ENCODE assay signal across 8 cellular contexts in genomic region chr2:173354601-173355131, GRCh38. TPM values are rescaled to one million over a fixed set of nuclear protein-coding genes. Genes with fewer than 3 reads are reported as not detected.
DNase-seq lines count a peak whose midpoint lies in the region; ATAC-seq and TF ChIP-seq lines count a peak whose summit lies in the region.

Gene CDCA7, plus strand, starts transcription at chr2:173354872. Its CDS starts 92 bp downstream, at chr2:173354964.

- peaks cover 12% of the 10 kb centered on the region for H3K79me1 ChIP-seq in trophoblast cell (ENCODE audit: low read length)

- H4K8ac ChIP-seq in trophoblast cell (ENCODE audit: low read depth, low read length) = peak within 1 kb of the TSS; percentile 75

- H4K91ac ChIP-seq in trophoblast cell (ENCODE audit: low read depth, low read length) = peak within 1 kb of the TSS; percentile 93

- peak within 1 kb of the TSS; percentile 84 for H3K18ac ChIP-seq in trophoblast cell (ENCODE audit: low read length)

- H3K9me3 Mint-ChIP-seq in glutamatergic neuron (ENCODE audit: unreplicated experiment) = peaks cover 2% of the 10 kb centered on the region

- H3K36me3 Mint-ChIP-seq in glutamatergic neuron (ENCODE audit: unreplicated experiment) = no peaks in the 10 kb centered on the region

- DNase-seq in Jurkat, Clone E6-1 (ENCODE audit: low read depth, low spot score) = peak; percentile 71
- peak; percentile 86 for DNase-seq in RPMI8226
- peak; percentile 27 for DNase-seq in activated gamma-delta T cell treated with Interleukin-2 at 50 U/mL for 16 hours
- peak; percentile 84 for DNase-seq in glutamatergic neuron
- peak; percentile 77 to 82 for DNase-seq in trophoblast cell
- no peak for DNase-seq in cerebellar nuclear complex (lab: John Stamatoyannopoulos, UW)

- peak within 1 kb of the TSS; percentile 86 for H3K4me2 ChIP-seq in DOHH2 (ENCODE audit: low read length)
- peak within 1 kb of the TSS; percentile 90 for H3K4me2 ChIP-seq in trophoblast cell (ENCODE audit: low read length)

- H2AFZ ChIP-seq in trophoblast cell (ENCODE audit: insufficient read depth, low read length, poor library complexity) = peak within 1 kb of the TSS; percentile 88

- H3K9ac ChIP-seq in trophoblast cell (ENCODE audit: low read length) = peak within 1 kb of the TSS; percentile 87

- H3K9me2 ChIP-seq in DOHH2 (replicated peaks; ENCODE audit: control insufficient read depth, low read length) = no peaks in the 10 kb centered on the region

- peak within 1 kb of the TSS; percentile 30 for H3K4ac ChIP-seq in trophoblast cell (ENCODE audit: low read depth, low read length)

- no peak within 1 kb of the TSS for H2AK5ac ChIP-seq in trophoblast cell (ENCODE audit: low read length)

- H3K9me3 ChIP-seq in DOHH2 (ENCODE audit: control insufficient read depth, insufficient read depth, low read length) (no peaks in the 10 kb centered on the region), trophoblast cell (ENCODE audit: insufficient read depth, low read depth, low read length) (no peaks in the 10 kb centered on the region)

- H3K14ac ChIP-seq in trophoblast cell (ENCODE audit: low read length) = peak within 1 kb of the TSS; percentile 80

- H3K4me1 Mint-ChIP-seq in glutamatergic neuron (ENCODE audit: low read depth, unreplicated experiment) = no peaks in the 10 kb centered on the region

- H3K27me3 Mint-ChIP-seq in glutamatergic neuron (ENCODE audit: unreplicated experiment) = peaks cover 3% of the 10 kb centered on the region

- peak within 1 kb of the TSS; percentile 92 for H2BK120ac ChIP-seq in trophoblast cell (ENCODE audit: insufficient read depth, low read length, poor library complexity)

- H3K79me2 ChIP-seq in DOHH2 (ENCODE audit: control insufficient read depth, low read length) = peaks cover 75% of the 10 kb centered on the region
- peaks cover 12% of the 10 kb centered on the region for H3K79me2 ChIP-seq in trophoblast cell (ENCODE audit: control insufficient read depth, insufficient read depth, low read length, poor library complexity)

- peak within 1 kb of the TSS; percentile 93 for H3K4me3 ChIP-seq in DOHH2 (ENCODE audit: low read length)
- peak within 1 kb of the TSS; percentile 91 for H3K4me3 ChIP-seq in Jurkat, Clone E6-1 (ENCODE audit: low read length)
- peak within 1 kb of the TSS; percentile 94 for H3K4me3 ChIP-seq in trophoblast cell (ENCODE audit: low read depth, low read length)

- TF ChIP-seq CTCF in DOHH2 (IDR thresholded peaks at IDR 0.05; ENCODE audit: low read depth, low read length, poor library complexity, severe bottlenecking) (no peak), glutamatergic neuron (IDR thresholded peaks at IDR 0.05; ENCODE audit: partially characterized antibody, unreplicated experiment) (no peak)

- peak within 1 kb of the TSS; percentile 68 for H3K27ac Mint-ChIP-seq in glutamatergic neuron (ENCODE audit: unreplicated experiment)

- ATAC-seq in GM21717 (IDR thresholded peaks at IDR 0.05; ENCODE audit: unreplicated experiment) = peak; percentile 60

- H4K12ac ChIP-seq in trophoblast cell (ENCODE audit: low read depth, low read length) = peak within 1 kb of the TSS; percentile 67

- H3K4me3 Mint-ChIP-seq in glutamatergic neuron (ENCODE audit: unreplicated experiment) = peak within 1 kb of the TSS; percentile 93

- peaks cover 18% of the 10 kb centered on the region for H4K20me1 ChIP-seq in DOHH2 (ENCODE audit: control insufficient read depth, insufficient read depth, low read depth, low read length)

- peak within 1 kb of the TSS; percentile 46 for H2BK12ac ChIP-seq in trophoblast cell (ENCODE audit: low read length)

- peak within 1 kb of the TSS; percentile 2 for H3K23ac ChIP-seq in trophoblast cell (ENCODE audit: low read length)

- no CpG with 5 or more reads among the region's 48 CpGs for WGBS in trophoblast cell (ENCODE audit: extremely low coverage, insufficient coverage, insufficient read length)

- peaks cover 48% of the 10 kb centered on the region for H3K36me3 ChIP-seq in DOHH2 (ENCODE audit: control insufficient read depth, low read length)
- no peaks in the 10 kb centered on the region for H3K36me3 ChIP-seq in trophoblast cell (ENCODE audit: control insufficient read depth in 1 of 2, insufficient read depth in 2 of 2, low read length in 2 of 2)

- H2BK5ac ChIP-seq in trophoblast cell (ENCODE audit: low read depth, low read length, poor library complexity) = peak within 1 kb of the TSS; percentile 98

- H3K27ac ChIP-seq in DOHH2 (ENCODE audit: low read depth, low read length) (peak within 1 kb of the TSS; percentile 93), trophoblast cell (ENCODE audit: low read depth, low read length) (peak within 1 kb of the TSS; percentile 43)

- H3K4me1 ChIP-seq in DOHH2 (ENCODE audit: control insufficient read depth, low read length) (peaks cover 79% of the 10 kb centered on the region), trophoblast cell (ENCODE audit: control insufficient read depth in 1 of 2, insufficient read depth in 2 of 2, low read length in 2 of 2) (peaks cover 4 to 10% of the 10 kb centered on the region in 2 experiments)

- H3K27me3 ChIP-seq in DOHH2 (ENCODE audit: control insufficient read depth, low read length) (no peaks in the 10 kb centered on the region), trophoblast cell (ENCODE audit: insufficient read depth, low read length) (no peaks in the 10 kb centered on the region)

- H3F3A ChIP-seq in DOHH2 (ENCODE audit: control insufficient read depth, insufficient read depth) = peaks cover 31% of the 10 kb centered on the region

RNA-seq across cellular contexts. Expression of gene CDCA7, which starts in this region (rescaled TPM):
- 176 TPM for polyA plus RNA-seq in Jurkat, Clone E6-1 (2012; ENCODE audit: insufficient read depth, insufficient read length)
- total RNA-seq in glutamatergic neuron (ENCODE audit: unreplicated experiment) = 3.2 TPM
- 17.0 and 18.3 TPM in 2 replicates for polyA plus RNA-seq in trophoblast cell (2013)

Comparison
In these comparisons a context has a peak if more than half of its experiments do, and no peak if none do; other contexts are left out.
1. DNase-seq: peak in Jurkat, Clone E6-1 (single experiment), RPMI8226 (single experiment), activated gamma-delta T cell treated with Interleukin-2 at 50 U/mL for 16 hours (single experiment), glutamatergic neuron (single experiment) and trophoblast cell (2 of 2); none in cerebellar nuclear complex (0 of 2).
2. Peak in every context shown above with its lines, with median percentiles within 50 percentile points of each other: H3K4me3 ChIP-seq.